Comparison of ENCODE assay signal across 8 cellular contexts in genomic region chr7:100604976-100605911, GRCh38. TPM values are rescaled to one million over a fixed set of nuclear protein-coding genes. Genes with fewer than 3 reads are reported as not detected.
DNase-seq lines count a peak whose midpoint lies in the region; ATAC-seq and TF ChIP-seq lines count a peak whose summit lies in the region.

No MANE protein-coding gene starts in this region.

- H3K9me3 Mint-ChIP-seq in endothelial cell (ENCODE audit: unreplicated experiment): no peaks in the 10 kb centered on the region
- H3K9me3 Mint-ChIP-seq in natural killer cell treated with Interleukin-12 subunit alpha and Interleukin-12 subunit beta and Interleukin-15 and Interleukin-18, amount 100 ng/mL, for 72 hours: no peaks in the 10 kb centered on the region

- H3K36me3 Mint-ChIP-seq in endothelial cell (ENCODE audit: low read depth, unreplicated experiment): peaks cover 3% of the 10 kb centered on the region
- no peaks in the 10 kb centered on the region for H3K36me3 Mint-ChIP-seq in natural killer cell treated with Interleukin-12 subunit alpha and Interleukin-12 subunit beta and Interleukin-15 and Interleukin-18, amount 100 ng/mL, for 72 hours

- H3K4me3 Mint-ChIP-seq in endothelial cell (ENCODE audit: unreplicated experiment): no peak overlapping the region
- peak overlapping the region; percentile 86 for H3K4me3 Mint-ChIP-seq in natural killer cell treated with Interleukin-12 subunit alpha and Interleukin-12 subunit beta and Interleukin-15 and Interleukin-18, amount 100 ng/mL, for 72 hours

- no peak overlapping the region for H3K27ac Mint-ChIP-seq in endothelial cell (ENCODE audit: unreplicated experiment)
- H3K27ac Mint-ChIP-seq in natural killer cell treated with Interleukin-12 subunit alpha and Interleukin-12 subunit beta and Interleukin-15 and Interleukin-18, amount 100 ng/mL, for 72 hours: peak overlapping the region in 1 of 2 donors; percentile 33

- no peaks in the 10 kb centered on the region for H3K9me3 ChIP-seq in GM23248 (ENCODE audit: low read depth)

- no peaks in the 10 kb centered on the region for H3K27me3 ChIP-seq in GM23248 (replicated peaks; ENCODE audit: insufficient read depth)

- no peak overlapping the region for H3K27ac ChIP-seq in GM23248

- peak overlapping the region; percentile 79 for H3K4me2 ChIP-seq in GM23248 (ENCODE audit: unreplicated experiment)

- peaks cover 3% of the 10 kb centered on the region; the same call in 1 of the 2 replicates for H3K36me3 ChIP-seq in GM23248 (ENCODE audit: low read depth)

- 64 to 77% methylated on average over 27 to 66 of the region's 68 CpGs for WGBS in GM23248 (ENCODE audit: low coverage in 1 of 2, low lambda C conversion rate in 2 of 2, missing lambda C conversion rate in 2 of 2), 2 experiments

- TF ChIP-seq CTCF in WI38 (IDR thresholded peaks at IDR 0.05; ENCODE audit: low read depth, low read length): no peak
- no peak for TF ChIP-seq CTCF in endothelial cell (IDR thresholded peaks at IDR 0.05; ENCODE audit: unreplicated experiment)

- no peaks in the 10 kb centered on the region for H4K20me1 ChIP-seq in GM23248 (ENCODE audit: insufficient read depth)

- DNase-seq in GM23248 (no peak), endothelial cell (ENCODE audit: low spot score) (peak; percentile 45), NCI-H1092 (lab: John Stamatoyannopoulos, UW) (no peak), GF-D8 (lab: John Stamatoyannopoulos, UW) (no peak)
- DNase-seq in natural killer cell treated with Interleukin-12 subunit alpha and Interleukin-12 subunit beta and Interleukin-15 and Interleukin-18, amount 100 ng/mL, for 72 hours (ENCODE audit: low spot score): peak; percentile 66

- in situ Hi-C loops in GM23248 (cut with MboI): no loop called here

- H3K4me3 ChIP-seq in GM23248: peak overlapping the region; percentile 86
- H3K4me3 ChIP-seq in WI38 (ENCODE audit: low read depth, low read length): peak overlapping the region; percentile 55

- no peaks in the 10 kb centered on the region for H3K4me1 ChIP-seq in GM23248 (ENCODE audit: insufficient read depth)

- peaks cover 23% of the 10 kb centered on the region; the same call in 1 of the 2 replicates for H3F3A ChIP-seq in GM23248 (ENCODE audit: insufficient read depth)

- peaks cover 2% of the 10 kb centered on the region for H3K4me1 Mint-ChIP-seq in endothelial cell (ENCODE audit: unreplicated experiment)
- H3K4me1 Mint-ChIP-seq in natural killer cell treated with Interleukin-12 subunit alpha and Interleukin-12 subunit beta and Interleukin-15 and Interleukin-18, amount 100 ng/mL, for 72 hours (ENCODE audit: low read depth in 2 of 2): peaks cover 7 to 21% of the 10 kb centered on the region in 2 donors

- ATAC-seq in natural killer cell treated with Interleukin-12 subunit alpha and Interleukin-12 subunit beta and Interleukin-15 and Interleukin-18, amount 100 ng/mL, for 72 hours: no peak
- ATAC-seq in HG03280 (IDR thresholded peaks at IDR 0.05; ENCODE audit: unreplicated experiment) (no peak), GM18498 (IDR thresholded peaks at IDR 0.05; ENCODE audit: unreplicated experiment) (no peak)

- 0 out of 2 replicates have a peak, but pooled peaks cover 6% of the 10 kb centered on the region for H3K79me2 ChIP-seq in GM23248 (ENCODE audit: insufficient read depth)

- peak overlapping the region; percentile 56; the same call in 1 of the 2 replicates for H2AFZ ChIP-seq in GM23248

- H3K27me3 Mint-ChIP-seq in endothelial cell (ENCODE audit: unreplicated experiment): peaks cover 5% of the 10 kb centered on the region
- no peaks in the 10 kb centered on the region for H3K27me3 Mint-ChIP-seq in natural killer cell treated with Interleukin-12 subunit alpha and Interleukin-12 subunit beta and Interleukin-15 and Interleukin-18, amount 100 ng/mL, for 72 hours

- H3K9me2 ChIP-seq in GM23248 (ENCODE audit: insufficient read depth): no peaks in the 10 kb centered on the region

- H3K9ac ChIP-seq in GM23248: peak overlapping the region; percentile 45

RNA-seq across cellular contexts. Expression of gene PCOLCE, which starts 3.1 kb away (rescaled TPM):
- total RNA-seq in GM23248 (2014; rRNA removed; shearing (Covaris generic)): 211 and 267 TPM in 2 replicates
- 536 and 544 TPM in 2 replicates for polyA plus RNA-seq in GM23248 (2016; fragmentation: Nextera tagmentation; extraction: Ambion mirVana)
- 4.4 TPM for total RNA-seq in endothelial cell (ENCODE audit: unreplicated experiment)
- total RNA-seq in natural killer cell treated with Interleukin-12 subunit alpha and Interleukin-12 subunit beta and Interleukin-15 and Interleukin-18, amount 100 ng/mL, for 72 hours: 1 to 10 TPM; 5.4 to 5.6 TPM

RNA-seq across cellular contexts. Expression of gene MOSPD3, which starts 7.1 kb away (rescaled TPM):
- 14.0 and 17.5 TPM in 2 replicates for total RNA-seq in GM23248 (2014; rRNA removed; shearing (Covaris generic))
- 26.5 and 27.1 TPM in 2 replicates for polyA plus RNA-seq in GM23248 (2016; fragmentation: Nextera tagmentation; extraction: Ambion mirVana)
- 31.7 TPM for total RNA-seq in endothelial cell (ENCODE audit: unreplicated experiment)
- 10 to 100 TPM; 17.6 to 19.2 TPM for total RNA-seq in natural killer cell treated with Interleukin-12 subunit alpha and Interleukin-12 subunit beta and Interleukin-15 and Interleukin-18, amount 100 ng/mL, for 72 hours

RNA-seq across cellular contexts. Expression of gene FBXO24, which starts 19.1 kb away (rescaled TPM):
- 0.43 and 0.89 TPM in 2 replicates for total RNA-seq in GM23248 (2014; rRNA removed; shearing (Covaris generic))
- 0.11 and 0.38 TPM in 2 replicates for polyA plus RNA-seq in GM23248 (2016; fragmentation: Nextera tagmentation; extraction: Ambion mirVana)
- 1.3 TPM for total RNA-seq in endothelial cell (ENCODE audit: unreplicated experiment)
- under 1 TPM in 1 of 2 donors, not detected in 1; 0.21 TPM for total RNA-seq in natural killer cell treated with Interleukin-12 subunit alpha and Interleukin-12 subunit beta and Interleukin-15 and Interleukin-18, amount 100 ng/mL, for 72 hours

RNA-seq across cellular contexts. Expression of gene LRCH4, which starts 19.3 kb away (rescaled TPM):
- 13.6 and 29.2 TPM in 2 replicates for total RNA-seq in GM23248 (2014; rRNA removed; shearing (Covaris generic))
- 11.0 and 12.9 TPM in 2 replicates for polyA plus RNA-seq in GM23248 (2016; fragmentation: Nextera tagmentation; extraction: Ambion mirVana)
- 89.7 TPM for total RNA-seq in endothelial cell (ENCODE audit: unreplicated experiment)
- total RNA-seq in natural killer cell treated with Interleukin-12 subunit alpha and Interleukin-12 subunit beta and Interleukin-15 and Interleukin-18, amount 100 ng/mL, for 72 hours: 100 to 1,000 TPM; 125 to 150 TPM

RNA-seq across cellular contexts. Expression of gene SAP25, which starts 31.5 kb away (rescaled TPM):
- not detected in 2 replicates for total RNA-seq in GM23248 (2014; rRNA removed; shearing (Covaris generic))
- 0.42 TPM in 1 of 2 replicates, not detected in the other for polyA plus RNA-seq in GM23248 (2016; fragmentation: Nextera tagmentation; extraction: Ambion mirVana)
- 2.6 TPM for total RNA-seq in endothelial cell (ENCODE audit: unreplicated experiment)
- total RNA-seq in natural killer cell treated with Interleukin-12 subunit alpha and Interleukin-12 subunit beta and Interleukin-15 and Interleukin-18, amount 100 ng/mL, for 72 hours: 10 to 100 TPM; 10.1 to 25.2 TPM

Comparison
In these comparisons a context has a peak if more than half of its experiments do, and no peak if none do; other contexts are left out.
1. DNase-seq: peak in endothelial cell (single experiment) and natural killer cell treated with Interleukin-12 subunit alpha and Interleukin-12 subunit beta and Interleukin-15 and Interleukin-18, amount 100 ng/mL, for 72 hours (single experiment); none in GM23248 (single experiment), NCI-H1092 (single experiment) and GF-D8 (single experiment).
2. RNA of gene PCOLCE, which starts 3.1 kb away (total RNA-seq): 211 to 267 TPM in GM23248; 5.4 to 5.6 TPM in natural killer cell treated with Interleukin-12 subunit alpha and Interleukin-12 subunit beta and Interleukin-15 and Interleukin-18, amount 100 ng/mL, for 72 hours and 4.4 TPM in endothelial cell (single experiment); every median in the first group is over 10 times any median in the second.